1 cellular context compared by ENCODE assay signal in the genomic region with DNA sequence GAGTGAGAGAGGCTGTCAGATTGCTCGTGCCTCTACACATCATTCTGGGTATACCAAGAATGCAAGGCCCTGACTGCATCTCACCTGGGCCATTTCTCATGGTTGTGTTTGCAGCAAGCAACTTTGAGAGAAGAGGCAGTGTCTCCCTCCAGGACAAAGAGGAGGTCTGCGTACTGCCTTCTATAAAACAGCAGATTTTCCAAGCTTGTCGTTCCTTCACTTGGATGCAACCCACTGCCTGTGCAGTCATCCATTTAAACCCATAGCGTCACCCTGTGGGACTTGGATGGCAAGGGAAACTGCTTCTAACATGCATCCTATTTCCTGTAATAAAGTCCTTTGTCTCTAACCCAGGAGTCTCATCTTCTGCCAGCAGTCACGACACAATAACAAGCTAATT.
TF ChIP-seq lines count a peak whose summit lies in the region.

No MANE protein-coding gene starts in this region.

TF ChIP-seq in H1, 55 proteins besides CTCF, POLR2A, EP300 and RAD21:
- no peak for TF ChIP-seq CBX5 (IDR thresholded peaks at IDR 0.05; ENCODE audit: low read depth, low read length)
- TF ChIP-seq ZNF274 (IDR thresholded peaks at IDR 0.05; ENCODE audit: borderline replicate concordance, extremely low read depth, low read length): no peak
- no peak for TF ChIP-seq JUND (IDR thresholded peaks at IDR 0.05; ENCODE audit: low read length)
- TF ChIP-seq POLR2AphosphoS5 (IDR thresholded peaks at IDR 0.05; ENCODE audit: low read depth, low read length): no peak
- no peak for TF ChIP-seq JUN (IDR thresholded peaks at IDR 0.05; ENCODE audit: low read depth, low read length)
- TF ChIP-seq CEBPB (IDR thresholded peaks at IDR 0.05; ENCODE audit: low read depth, low read length): no peak
- TF ChIP-seq, protein P1, sequence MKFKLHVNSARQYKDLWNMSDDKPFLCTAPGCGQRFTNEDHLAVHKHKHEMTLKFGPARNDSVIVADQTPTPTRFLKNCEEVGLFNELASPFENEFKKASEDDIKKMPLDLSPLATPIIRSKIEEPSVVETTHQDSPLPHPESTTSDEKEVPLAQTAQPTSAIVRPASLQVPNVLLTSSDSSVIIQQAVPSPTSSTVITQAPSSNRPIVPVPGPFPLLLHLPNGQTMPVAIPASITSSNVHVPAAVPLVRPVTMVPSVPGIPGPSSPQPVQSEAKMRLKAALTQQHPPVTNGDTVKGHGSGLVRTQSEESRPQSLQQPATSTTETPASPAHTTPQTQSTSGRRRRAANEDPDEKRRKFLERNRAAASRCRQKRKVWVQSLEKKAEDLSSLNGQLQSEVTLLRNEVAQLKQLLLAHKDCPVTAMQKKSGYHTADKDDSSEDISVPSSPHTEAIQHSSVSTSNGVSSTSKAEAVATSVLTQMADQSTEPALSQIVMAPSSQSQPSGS (IDR thresholded peaks at IDR 0.05; ENCODE audit: low read length): no peak
- TF ChIP-seq BRCA1 (IDR thresholded peaks at IDR 0.05; ENCODE audit: low read depth, low read length): no peak
- no peak for TF ChIP-seq CREB1 (IDR thresholded peaks at IDR 0.05)
- TF ChIP-seq TAF7 (optimal IDR thresholded peaks at IDR 0.05; ENCODE audit: borderline replicate concordance, low read depth, low read length): no peak
- no peak for TF ChIP-seq RFX5 (IDR thresholded peaks at IDR 0.05; ENCODE audit: borderline replicate concordance, low read depth, low read length)
- no peak for TF ChIP-seq RXRA (IDR thresholded peaks at IDR 0.05; ENCODE audit: insufficient read depth, low read depth, low read length)
- no peak for TF ChIP-seq SIN3A (conservative IDR thresholded peaks at IDR 0.05 in 1 of 2, IDR thresholded peaks at IDR 0.05 in 1 of 2; ENCODE audit: low read depth in 1 of 2, low read length in 2 of 2)
- no peak for TF ChIP-seq EGR1 (IDR thresholded peaks at IDR 0.05; ENCODE audit: borderline replicate concordance, low read depth, low read length)
- no peak for TF ChIP-seq BACH1 (IDR thresholded peaks at IDR 0.05; ENCODE audit: low read length)
- TF ChIP-seq ATF3 (IDR thresholded peaks at IDR 0.05; ENCODE audit: insufficient read depth, low read depth, low read length): no peak
- TF ChIP-seq HDAC2 (IDR thresholded peaks at IDR 0.05; ENCODE audit: borderline replicate concordance in 1 of 2, low read depth in 2 of 2, low read length in 2 of 2): no peak
- TF ChIP-seq TBP (IDR thresholded peaks at IDR 0.05; ENCODE audit: low read depth, low read length): no peak
- no peak for TF ChIP-seq GABPA (IDR thresholded peaks at IDR 0.05; ENCODE audit: borderline replicate concordance, insufficient read depth, low read length)
